ENCODE assay signal across 27 cellular contexts in genomic region chr3:82265747-82266146, GRCh38.
DNase-seq lines count a peak whose midpoint lies in the region; ATAC-seq, FAIRE-seq and TF ChIP-seq lines count a peak whose summit lies in the region.
"Had no signal": no experiment of that assay in that cellular context is flagged by ENCODE, and none has a peak within 500 bp of the region (broad histone marks: within the 10 kb centered on the region; RNA-seq: fewer than 3 reads in every experiment).

No MANE protein-coding gene starts in this region.

- no peak for ATAC-seq in A549
- ATAC-seq in DND-41 (ENCODE audit: insufficient read depth, low read depth): no peak
- ATAC-seq in IMR-90 (ENCODE audit: low read depth): no peak
- ATAC-seq in K562: no peak
- no peak for ATAC-seq in stimulated activated memory B cell treated with anti-CD40 and anti-IgM and Interleukin-4, amounts not matched to agents 10 μg/mL and 1 μg/mL and 100 μg/mL, for 72 hours
- no peak for ATAC-seq in natural killer cell treated with Interleukin-12 subunit alpha and Interleukin-12 subunit beta and Interleukin-15 and Interleukin-18, amount 100 ng/mL, for 72 hours
- ATAC-seq: CD8-positive, alpha-beta T cell; GM12878 had no signal

- POLR2A ChIA-PET in A549 (lab: Yijun Ruan, JAX): no interaction called here
- POLR2A ChIA-PET in IMR-90 (lab: Charles Lee; ENCODE audit: unreplicated experiment): no interaction called here
- POLR2A ChIA-PET in K562 (lab: Yijun Ruan, JAX): no interaction called here

- BruUV-seq in IMR-90 (replicated peaks; lab: Mats Ljungman, UMichigan): no TSS peak
- BruUV-seq in K562 (replicated peaks; lab: Mats Ljungman, UMichigan): no TSS peak

- H4K20me1 ChIP-seq in DND-41 (ENCODE audit: insufficient read depth, low read length) (no peaks in the 10 kb centered on the region), IMR-90 (ENCODE audit: insufficient read depth, low read length) (no peaks in the 10 kb centered on the region), K562 (replicated peaks; ENCODE audit: control insufficient read depth, insufficient read depth, low read length) (no peaks in the 10 kb centered on the region)
- H4K20me1 ChIP-seq: BLaER1 treated with 17β-estradiol and CSF1 and Interleukin-3, amounts not matched to agents 10 nM and 100 nM had no signal

- TF ChIP-seq EP300 in A549 (IDR thresholded peaks at IDR 0.05): no peak
- no peak for TF ChIP-seq EP300 in K562 (IDR thresholded peaks at IDR 0.05; ENCODE audit: low read length)

- H3K4me3 ChIP-seq in A549 (no peak overlapping the region), DND-41 (ENCODE audit: low read depth in 1 of 2, low read length in 2 of 2) (no peak overlapping the region), IMR-90 (ENCODE audit: insufficient read depth, low read depth, low read length) (no peak overlapping the region), K562 (no peak overlapping the region)
- H3K4me3 ChIP-seq: BLaER1 treated with 17β-estradiol and CSF1 and Interleukin-3, amounts not matched to agents 10 nM and 100 nM; GM12878 had no signal

- no peak overlapping the region for H2AK5ac ChIP-seq in IMR-90 (ENCODE audit: low read depth, low read length)

- H3K9me3 ChIP-seq in A549 (no peaks in the 10 kb centered on the region), DND-41 (ENCODE audit: insufficient read depth, low read length, severe bottlenecking) (no peaks in the 10 kb centered on the region), IMR-90 (ENCODE audit: control insufficient read depth, insufficient read depth, low read length) (no peaks in the 10 kb centered on the region; the same call in 1 of the 2 replicates), K562 (replicated peaks; ENCODE audit: control insufficient read depth, insufficient read depth, low read depth, low read length) (no peaks in the 10 kb centered on the region)
- H3K9me3 ChIP-seq: Caco-2 had no signal

- no peaks in the 10 kb centered on the region for H3K79me1 ChIP-seq in IMR-90 (ENCODE audit: low read depth in 1 of 2, low read length in 2 of 2)

- H2BK5ac ChIP-seq in IMR-90 (ENCODE audit: low read depth, low read length, poor library complexity, severe bottlenecking): no peak overlapping the region

- H3K27ac Mint-ChIP-seq in stimulated activated memory B cell treated with anti-CD40 and anti-IgM and Interleukin-4, amounts not matched to agents 10 μg/mL and 1 μg/mL and 100 μg/mL, for 72 hours: no peak overlapping the region
- no peak overlapping the region for H3K27ac Mint-ChIP-seq in natural killer cell treated with Interleukin-12 subunit alpha and Interleukin-12 subunit beta and Interleukin-15 and Interleukin-18, amount 100 ng/mL, for 72 hours
- H3K27ac Mint-ChIP-seq: B cell; CD4-positive, alpha-beta T cell; CD8-positive, alpha-beta T cell had no signal

- H3K79me2 ChIP-seq in DND-41 (ENCODE audit: insufficient read depth, low read length) (no peaks in the 10 kb centered on the region), K562 (ENCODE audit: control insufficient read depth, insufficient read depth, low read length) (no peaks in the 10 kb centered on the region)

- dilution Hi-C loops in IMR-90 (cut with HindIII; ENCODE audit: low sequenced_read_pairs, unreplicated experiment): no loop called here

- no peak for DNase-seq in A549 (ENCODE audit: low read depth in 1 of 2, low spot score in 1 of 2)
- no peak for DNase-seq in DND-41
- DNase-seq in IMR-90: no peak
- DNase-seq in K562 (ENCODE audit: extremely low read depth in 1 of 4, low spot score in 3 of 4): no peak
- DNase-seq in DMS 273 (lab: John Stamatoyannopoulos, UW; ENCODE audit: unreplicated experiment): no peak
- DNase-seq in NCI-H226: no peak
- no peak for DNase-seq in natural killer cell treated with Interleukin-12 subunit alpha and Interleukin-12 subunit beta and Interleukin-15 and Interleukin-18, amount 100 ng/mL, for 72 hours (ENCODE audit: low spot score)
- DNase-seq: 8988T; AML-193; Caco-2; Calu3; CD4-positive, alpha-beta T cell; CD8-positive, alpha-beta T cell; DMS 273 treated with DMSO at 0.1 percent for 48 hours; DMS153; DMS53; DMS79; GF-D8 had no signal

- H3K9ac ChIP-seq in DND-41 (ENCODE audit: low read depth, low read length) (no peak overlapping the region), IMR-90 (ENCODE audit: low read depth, low read length) (no peak overlapping the region), K562 (ENCODE audit: insufficient read depth in 1 of 2, low read depth in 2 of 2, low read length in 2 of 2) (no peak overlapping the region)
- H3K9ac ChIP-seq: BLaER1 treated with 17β-estradiol and CSF1 and Interleukin-3, amounts not matched to agents 10 nM and 100 nM had no signal

- H3K36me3 ChIP-seq in DND-41 (ENCODE audit: insufficient read depth, low read length) (no peaks in the 10 kb centered on the region), IMR-90 (ENCODE audit: control insufficient read depth, insufficient read depth, low read length) (no peaks in the 10 kb centered on the region), K562 (ENCODE audit: control insufficient read depth, insufficient read depth, low read length) (no peaks in the 10 kb centered on the region)
- H3K36me3 ChIP-seq: BLaER1 treated with 17β-estradiol and CSF1 and Interleukin-3, amounts not matched to agents 10 nM and 100 nM had no signal

- no peak overlapping the region for H2BK120ac ChIP-seq in IMR-90 (ENCODE audit: low read depth, low read length)

- H3K27ac ChIP-seq in A549: no peak overlapping the region
- H3K27ac ChIP-seq in DND-41 (ENCODE audit: low read length): no peak overlapping the region
- no peak overlapping the region for H3K27ac ChIP-seq in IMR-90 (ENCODE audit: insufficient read depth, low read length)
- no peak overlapping the region for H3K27ac ChIP-seq in K562 (ENCODE audit: extremely low read depth, low read depth, low read length)
- H3K27ac ChIP-seq: BLaER1 treated with 17β-estradiol and CSF1 and Interleukin-3, amounts not matched to agents 10 nM and 100 nM; C4-2B had no signal

- H3K4ac ChIP-seq in IMR-90 (ENCODE audit: low read depth, low read length): no peak overlapping the region

- TF ChIP-seq RAD21 in A549 (conservative IDR thresholded peaks at IDR 0.05 in 1 of 2, IDR thresholded peaks at IDR 0.05 in 1 of 2): no peak
- no peak for TF ChIP-seq RAD21 in IMR-90 (IDR thresholded peaks at IDR 0.05; ENCODE audit: low read length)
- no peak for TF ChIP-seq RAD21 in K562 (CRISPR knock-in tag; conservative IDR thresholded peaks at IDR 0.05 in 1 of 2, IDR thresholded peaks at IDR 0.05 in 1 of 2)

- H3K36me3 Mint-ChIP-seq in stimulated activated memory B cell treated with anti-CD40 and anti-IgM and Interleukin-4, amounts not matched to agents 10 μg/mL and 1 μg/mL and 100 μg/mL, for 72 hours: no peaks in the 10 kb centered on the region
- H3K36me3 Mint-ChIP-seq in natural killer cell treated with Interleukin-12 subunit alpha and Interleukin-12 subunit beta and Interleukin-15 and Interleukin-18, amount 100 ng/mL, for 72 hours: peaks cover 19% of the 10 kb centered on the region
- H3K36me3 Mint-ChIP-seq: CD8-positive, alpha-beta T cell had no signal

- H2BK15ac ChIP-seq in IMR-90 (ENCODE audit: low read depth, low read length): no peak overlapping the region

- H3K18ac ChIP-seq in IMR-90 (ENCODE audit: low read depth, low read length): no peak overlapping the region

- H3K4me1 ChIP-seq in A549 (no peaks in the 10 kb centered on the region), DND-41 (ENCODE audit: insufficient read depth, low read length) (no peaks in the 10 kb centered on the region), IMR-90 (ENCODE audit: control insufficient read depth, insufficient read depth, low read length) (no peaks in the 10 kb centered on the region), K562 (replicated peaks in 1 of 2; ENCODE audit: control insufficient read depth in 2 of 2, insufficient read depth in 2 of 2, low read length in 2 of 2) (no peaks in the 10 kb centered on the region)
- H3K4me1 ChIP-seq: BLaER1 treated with 17β-estradiol and CSF1 and Interleukin-3, amounts not matched to agents 10 nM and 100 nM; Caco-2 had no signal

- FAIRE-seq in A549 (lab: Jason Lieb, UNC) (no peak), K562 (lab: Jason Lieb, UNC) (no peak)
- FAIRE-seq: D721Med, G401.6, GM12878, GM12892, GM18507 had no signal

- H4K91ac ChIP-seq in IMR-90 (ENCODE audit: insufficient read depth, low read depth, low read length): no peak overlapping the region

- 0 out of 2 replicates have a peak overlapping the region, but pooled peaks have one; percentile 18 for H2AFZ ChIP-seq in DND-41 (ENCODE audit: low read depth, low read length)
- H2AFZ ChIP-seq in IMR-90 (replicated peaks; ENCODE audit: low read length, poor library complexity): no peak overlapping the region
- no peak overlapping the region for H2AFZ ChIP-seq in K562 (ENCODE audit: low read depth, low read length)

- H3K4me3 Mint-ChIP-seq in stimulated activated memory B cell treated with anti-CD40 and anti-IgM and Interleukin-4, amounts not matched to agents 10 μg/mL and 1 μg/mL and 100 μg/mL, for 72 hours: no peak overlapping the region
- H3K4me3 Mint-ChIP-seq in natural killer cell treated with Interleukin-12 subunit alpha and Interleukin-12 subunit beta and Interleukin-15 and Interleukin-18, amount 100 ng/mL, for 72 hours: no peak overlapping the region
- H3K4me3 Mint-ChIP-seq: B cell; CD4-positive, alpha-beta T cell; CD8-positive, alpha-beta T cell had no signal

- H2BK20ac ChIP-seq in IMR-90 (ENCODE audit: low read depth, low read length): no peak overlapping the region

- no peak overlapping the region for H2AK9ac ChIP-seq in IMR-90 (replicated peaks; ENCODE audit: low read depth, low read length, poor library complexity)

- H3K4me1 Mint-ChIP-seq in stimulated activated memory B cell treated with anti-CD40 and anti-IgM and Interleukin-4, amounts not matched to agents 10 μg/mL and 1 μg/mL and 100 μg/mL, for 72 hours: no peaks in the 10 kb centered on the region
- no peaks in the 10 kb centered on the region for H3K4me1 Mint-ChIP-seq in natural killer cell treated with Interleukin-12 subunit alpha and Interleukin-12 subunit beta and Interleukin-15 and Interleukin-18, amount 100 ng/mL, for 72 hours (ENCODE audit: low read depth in 2 of 2)
- H3K4me1 Mint-ChIP-seq: B cell had no signal

- H3K27me3 Mint-ChIP-seq in stimulated activated memory B cell treated with anti-CD40 and anti-IgM and Interleukin-4, amounts not matched to agents 10 μg/mL and 1 μg/mL and 100 μg/mL, for 72 hours: no peaks in the 10 kb centered on the region
- no peaks in the 10 kb centered on the region for H3K27me3 Mint-ChIP-seq in natural killer cell treated with Interleukin-12 subunit alpha and Interleukin-12 subunit beta and Interleukin-15 and Interleukin-18, amount 100 ng/mL, for 72 hours
- H3K27me3 Mint-ChIP-seq: B cell; CD4-positive, alpha-beta T cell had no signal

- CTCF ChIA-PET in A549 (lab: Yijun Ruan, JAX) (no interaction called here), IMR-90 (lab: Yijun Ruan, JAX) (interaction anchor here (0.5 kb wide), 1 partner anchor 10 kb away, joined by 3 read pairs; no protein-coding TSS in a partner anchor), K562 (lab: Yijun Ruan, JAX; ENCODE audit: low intra/inter-chr PET ratio) (no interaction called here)

- H3K9me1 ChIP-seq in IMR-90 (ENCODE audit: insufficient read depth, low read length): no peaks in the 10 kb centered on the region
- H3K9me1 ChIP-seq in K562 (ENCODE audit: control insufficient read depth, insufficient read depth, low read length): no peaks in the 10 kb centered on the region

- H3K23ac ChIP-seq in IMR-90 (ENCODE audit: low read depth, low read length): no peak overlapping the region

- intact Hi-C loops in IMR-90 (cut with micrococcal nuclease) (no loop called here), K562 (cut with micrococcal nuclease) (no loop called here)

- H4K5ac ChIP-seq in IMR-90 (ENCODE audit: low read depth, low read length): no peak overlapping the region

- H3K9me3 Mint-ChIP-seq in stimulated activated memory B cell treated with anti-CD40 and anti-IgM and Interleukin-4, amounts not matched to agents 10 μg/mL and 1 μg/mL and 100 μg/mL, for 72 hours: peaks cover 16% of the 10 kb centered on the region
- peaks cover 26% of the 10 kb centered on the region for H3K9me3 Mint-ChIP-seq in natural killer cell treated with Interleukin-12 subunit alpha and Interleukin-12 subunit beta and Interleukin-15 and Interleukin-18, amount 100 ng/mL, for 72 hours

- H3K14ac ChIP-seq in IMR-90 (replicated peaks; ENCODE audit: low read depth, low read length): no peak overlapping the region

- H3K4me2 ChIP-seq in A549: no peak overlapping the region
- no peak overlapping the region for H3K4me2 ChIP-seq in DND-41 (ENCODE audit: insufficient read depth, low read length)
- H3K4me2 ChIP-seq in IMR-90 (ENCODE audit: low read depth, low read length): no peak overlapping the region
- no peak overlapping the region for H3K4me2 ChIP-seq in K562 (ENCODE audit: insufficient read depth, low read length)
- H3K4me2 ChIP-seq: BLaER1 treated with 17β-estradiol and CSF1 and Interleukin-3, amounts not matched to agents 10 nM and 100 nM had no signal

- H3K56ac ChIP-seq in IMR-90 (ENCODE audit: extremely low read depth, insufficient read depth, low read length): no peak overlapping the region

- TF ChIP-seq CTCF in A549 (IDR thresholded peaks at IDR 0.05): no peak
- no peak for TF ChIP-seq CTCF in DND-41 (IDR thresholded peaks at IDR 0.05; ENCODE audit: borderline replicate concordance, extremely low read depth, low read length, poor library complexity, severe bottlenecking)
- no peak for TF ChIP-seq CTCF in IMR-90 (conservative IDR thresholded peaks at IDR 0.05; ENCODE audit: low read depth, low read length)
- no peak for TF ChIP-seq CTCF in K562 (IDR thresholded peaks at IDR 0.05 in 2 of 3, conservative IDR thresholded peaks at IDR 0.05 in 1 of 3; ENCODE audit: insufficient read depth in 2 of 3, low read depth in 1 of 3, low read length in 3 of 3)

- TF ChIP-seq POLR2A in A549 (IDR thresholded peaks at IDR 0.05; ENCODE audit: low read length): no peak
- TF ChIP-seq POLR2A in IMR-90 (IDR thresholded peaks at IDR 0.05; ENCODE audit: low read depth, low read length): no peak
- no peak for TF ChIP-seq POLR2A in K562 (conservative IDR thresholded peaks at IDR 0.05)

- H3K27me3 ChIP-seq in DND-41 (ENCODE audit: insufficient read depth, low read length, poor library complexity) (no peaks in the 10 kb centered on the region), IMR-90 (ENCODE audit: control insufficient read depth, insufficient read depth, low read length) (no peaks in the 10 kb centered on the region), K562 (ENCODE audit: control insufficient read depth in 2 of 2, insufficient read depth in 2 of 2, low read length in 2 of 2) (no peaks in the 10 kb centered on the region)
- H3K27me3 ChIP-seq: BLaER1 treated with 17β-estradiol and CSF1 and Interleukin-3, amounts not matched to agents 10 nM and 100 nM had no signal

- in situ Hi-C loops in IMR-90 (cut with MboI; ENCODE audit: low sequenced_read_pairs) (no loop called here), K562 (cut with MboI) (no loop called here)

- H4K8ac ChIP-seq in IMR-90 (ENCODE audit: low read depth in 2 of 2, low read length in 2 of 2): no peak overlapping the region

Comparison
In these comparisons a context has a peak if more than half of its experiments do, and no peak if none do; other contexts are left out.
1. Of the 35 proteins assayed by ChIP-seq in both K562 and A549: peak only in K562: none; only in A549: none; in both: MAFK; in neither: 34.